ENCODE assay signal across 9 cellular contexts in the genomic region with DNA sequence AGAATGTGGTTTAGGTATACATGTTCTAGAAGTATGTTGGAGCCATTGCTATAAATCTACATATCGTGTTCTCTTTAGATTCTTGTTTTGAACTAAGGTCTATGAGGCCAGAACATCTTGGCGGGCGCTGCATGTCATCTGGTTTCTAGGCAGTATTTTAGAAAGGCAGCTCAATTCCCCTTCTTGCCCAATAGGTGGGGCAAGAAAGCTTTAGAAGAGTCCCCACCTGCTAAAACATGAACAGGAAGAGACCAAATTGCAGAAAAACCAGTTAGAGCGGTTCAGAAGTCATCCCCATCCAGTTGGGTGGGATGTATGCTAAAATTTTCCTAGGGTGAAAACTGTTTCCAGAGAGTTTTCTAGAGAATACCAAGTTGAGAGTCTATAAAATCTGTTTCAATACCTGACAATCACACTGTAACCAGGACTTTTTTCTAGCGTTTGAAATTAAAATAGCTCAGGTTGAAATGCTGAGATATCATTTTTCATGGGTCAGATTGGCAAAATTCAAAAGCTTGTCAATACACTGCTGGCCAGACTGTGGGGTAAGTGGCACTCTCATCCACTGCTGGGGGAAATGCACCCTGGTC. TPM values are rescaled to one million over a fixed set of nuclear protein-coding genes. Genes with fewer than 3 reads are reported as not detected.
A peak's percentile ranks its signal among the peaks of the same experiment; 100 is the strongest.
DNase-seq lines count a peak whose midpoint lies in the region; ATAC-seq and TF ChIP-seq lines count a peak whose summit lies in the region.
"Had no signal": no experiment of that assay in that cellular context is flagged by ENCODE, and none has a peak within 500 bp of the region (broad histone marks: within the 10 kb centered on the region; RNA-seq: fewer than 3 reads in every experiment).

No MANE protein-coding gene starts in this region.

- no peaks in the 10 kb centered on the region for H3K27me3 Mint-ChIP-seq in CD4-positive, CD25-positive, alpha-beta regulatory T cell

- H3K4me3 Mint-ChIP-seq in CD4-positive, CD25-positive, alpha-beta regulatory T cell: no peak overlapping the region

- peaks cover 0 to 6% (median 5%) of the 10 kb centered on the region in 4 donors for H3K4me1 Mint-ChIP-seq in CD4-positive, CD25-positive, alpha-beta regulatory T cell

- no peaks in the 10 kb centered on the region for H3K36me3 Mint-ChIP-seq in CD4-positive, CD25-positive, alpha-beta regulatory T cell

- H3K36me3 ChIP-seq in CD4-positive, CD25-positive, alpha-beta regulatory T cell (ENCODE audit: control insufficient read depth, insufficient read depth, low read length): no peaks in the 10 kb centered on the region
- H3K36me3 ChIP-seq in testis (ENCODE audit: low read depth, missing control alignments): no peaks in the 10 kb centered on the region

- H3K27ac Mint-ChIP-seq in CD4-positive, CD25-positive, alpha-beta regulatory T cell: no peak overlapping the region

- peak; percentile 3 to 65 (median 53) for DNase-seq in CD4-positive, CD25-positive, alpha-beta regulatory T cell
- DNase-seq in NCI-H524 treated with DMSO at 0.1 percent for 48 hours (lab: John Stamatoyannopoulos, UW) (peak; percentile 12), astrocyte of the cerebellum (ENCODE audit: low read depth) (peak; percentile 16), iPS DF 19.7 (ENCODE audit: low read depth, low spot score) (peak; percentile 15), testis (peak; percentile 33)
- no peak for DNase-seq in activated CD4-positive, alpha-beta T cell treated with anti-CD3 and anti-CD28 coated beads, Interleukin-2, amount 50 U/mL, for 1 hour

- no peak overlapping the region for H3K4me3 ChIP-seq in CD4-positive, CD25-positive, alpha-beta regulatory T cell (ENCODE audit: low read depth, low read length)
- H3K4me3 ChIP-seq in astrocyte of the cerebellum (ENCODE audit: low read depth, low read length): no peak overlapping the region
- H3K4me3 ChIP-seq in testis: no peak overlapping the region
- H3K4me3 ChIP-seq: SK-N-MC had no signal

- no peaks in the 10 kb centered on the region for H3K27me3 ChIP-seq in CD4-positive, CD25-positive, alpha-beta regulatory T cell (ENCODE audit: control insufficient read depth, insufficient read depth, low read length)
- H3K27me3 ChIP-seq in testis: no peaks in the 10 kb centered on the region

- 27 to 30% methylated on average over 5 of the region's 5 CpGs for WGBS in testis, 2 donors

- intact Hi-C loops in testis (cut with DNase I; ENCODE audit: low total_unique reads): no loop called here

- H3K9me3 Mint-ChIP-seq in CD4-positive, CD25-positive, alpha-beta regulatory T cell: no peaks in the 10 kb centered on the region

- H3K27ac ChIP-seq in CD4-positive, CD25-positive, alpha-beta regulatory T cell (ENCODE audit: insufficient read depth, low read length, poor library complexity, severe bottlenecking): no peak overlapping the region
- H3K27ac ChIP-seq in testis: no peak overlapping the region
- H3K27ac ChIP-seq: SK-N-MC had no signal

- no peaks in the 10 kb centered on the region for H3K9me3 ChIP-seq in CD4-positive, CD25-positive, alpha-beta regulatory T cell (ENCODE audit: control insufficient read depth in 2 of 2, low read length in 2 of 2)
- H3K9me3 ChIP-seq in testis: no peaks in the 10 kb centered on the region

- in situ Hi-C loops in astrocyte of the cerebellum (cut with HindIII; ENCODE audit: low sequenced_read_pairs): no loop called here

- H3K4me1 ChIP-seq in CD4-positive, CD25-positive, alpha-beta regulatory T cell (ENCODE audit: control insufficient read depth, insufficient read depth, low read length, poor library complexity, severe bottlenecking): no peaks in the 10 kb centered on the region
- H3K4me1 ChIP-seq in testis: no peaks in the 10 kb centered on the region

- peak; percentile 52 to 68 for ATAC-seq in CD4-positive, CD25-positive, alpha-beta regulatory T cell (ENCODE audit: low read depth in 2 of 2)
- ATAC-seq in GM18498 (IDR thresholded peaks at IDR 0.05; ENCODE audit: unreplicated experiment) (peak; percentile 69), HG03175 (IDR thresholded peaks at IDR 0.05; ENCODE audit: unreplicated experiment) (peak; percentile 53)

- TF ChIP-seq CTCF in astrocyte of the cerebellum (IDR thresholded peaks at IDR 0.05; ENCODE audit: low read depth, low read length, missing control alignments) (peak; percentile 79), testis (IDR thresholded peaks at IDR 0.05) (peak; percentile 7 to 39 (median 19))

- no peak for TF ChIP-seq POLR2A in testis (IDR thresholded peaks at IDR 0.05)

RNA-seq across cellular contexts. Expression of gene SH3KBP1, which starts 17.5 kb away (rescaled TPM):
- 169 TPM for total RNA-seq in CD4-positive, CD25-positive, alpha-beta regulatory T cell
- 100 to 1,000 TPM; 161 to 185 (median 176) TPM for polyA plus RNA-seq in CD4-positive, CD25-positive, alpha-beta regulatory T cell
- total RNA-seq in testis: 1 to 10 TPM; 6.8 to 8.9 TPM
- polyA plus RNA-seq in testis (ENCODE audit: insufficient read depth, low read depth, low replicate concordance): 13.0 TPM

Comparison
In these comparisons a context has a peak if more than half of its experiments do, and no peak if none do; other contexts are left out.
1. RNA of gene SH3KBP1, which starts 17.5 kb away (total RNA-seq): 169 TPM in CD4-positive, CD25-positive, alpha-beta regulatory T cell (single experiment); 6.8 to 8.9 TPM in testis; every median in the first group is over 10 times any median in the second.
2. Peak in every context shown above with its lines, with median percentiles within 50 percentile points of each other: ATAC-seq.